Comparison of ENCODE assay signal across 22 cellular contexts in the genomic region with DNA sequence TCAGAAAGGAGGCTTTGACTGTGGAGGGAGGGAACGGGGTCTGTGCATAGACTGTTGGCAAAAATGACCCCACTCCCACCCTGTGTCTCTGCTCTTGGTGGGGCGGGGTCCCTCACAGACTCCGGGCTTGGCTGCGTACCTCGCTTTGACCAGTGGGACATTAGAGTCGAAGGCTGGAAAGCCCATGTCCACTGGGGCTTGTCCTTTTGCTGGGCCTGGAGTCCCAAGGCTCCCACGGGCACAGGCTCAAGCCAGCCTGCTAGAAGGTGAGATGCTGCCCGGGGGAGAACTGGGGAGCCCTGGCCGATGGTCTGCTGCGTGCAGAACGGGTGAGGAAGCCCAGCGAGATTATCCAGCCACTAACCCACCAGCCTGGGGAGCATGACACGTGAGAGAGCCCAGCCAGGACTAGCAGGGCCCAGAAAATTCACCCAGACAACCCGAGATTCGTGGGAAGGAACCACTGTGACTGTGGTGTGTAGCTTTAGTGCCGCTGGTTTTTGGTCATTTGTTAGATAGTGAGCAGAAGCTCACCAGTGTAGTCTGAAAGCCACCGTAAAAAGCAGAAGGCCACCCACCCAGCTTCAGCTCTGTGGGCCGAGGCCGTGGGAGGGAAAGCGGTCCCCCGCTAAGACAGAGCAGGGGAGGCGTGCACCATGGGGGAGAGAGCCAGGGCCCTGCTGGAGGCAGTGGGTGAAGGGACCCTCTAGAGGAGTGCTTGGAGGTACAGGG.
DNase-seq lines count a peak whose midpoint lies in the region; ATAC-seq, FAIRE-seq and TF ChIP-seq lines count a peak whose summit lies in the region.
"Had no signal": no experiment of that assay in that cellular context is flagged by ENCODE, and none has a peak within 500 bp of the region (broad histone marks: within the 10 kb centered on the region; RNA-seq: fewer than 3 reads in every experiment).

No MANE protein-coding gene starts in this region.

- no peak overlapping the region for H3K4me3 Mint-ChIP-seq in neural crest cell
- H3K4me3 Mint-ChIP-seq: CD4-positive, CD25-positive, alpha-beta regulatory T cell; CD8-positive, alpha-beta T cell; H9; HFFc6 had no signal

- H3K79me2 ChIP-seq in osteoblast (ENCODE audit: insufficient read depth, low read length): no peaks in the 10 kb centered on the region

- H3K9me3 Mint-ChIP-seq in neural crest cell: no peaks in the 10 kb centered on the region
- H3K9me3 Mint-ChIP-seq: CD8-positive, alpha-beta T cell; H9 had no signal

- TF ChIP-seq CTCF in HEK293 (tag by site-specific recombination; IDR thresholded peaks at IDR 0.05): no peak
- no peak for TF ChIP-seq CTCF in bronchial epithelial cell (IDR thresholded peaks at IDR 0.05; ENCODE audit: insufficient read depth, low read length, severe bottlenecking)
- TF ChIP-seq CTCF in neural crest cell (conservative IDR thresholded peaks at IDR 0.05): no peak
- no peak for TF ChIP-seq CTCF in osteoblast (IDR thresholded peaks at IDR 0.05; ENCODE audit: extremely low read depth, low read depth, low read length)

- H3K27ac ChIP-seq in HEK293 (ENCODE audit: extremely low read depth, low read depth, low read length): no peak overlapping the region
- H3K27ac ChIP-seq in osteoblast (ENCODE audit: low read depth, low read length): no peak overlapping the region
- H3K27ac ChIP-seq: BLaER1, C4-2B, GM23248 had no signal

- H4K20me1 ChIP-seq in osteoblast (ENCODE audit: insufficient read depth, low read length): no peaks in the 10 kb centered on the region
- H4K20me1 ChIP-seq: BLaER1 had no signal

- POLR2A ChIA-PET in HEK293 (lab: Yijun Ruan, JAX): no interaction called here

- no peak for ATAC-seq in HG03025 (IDR thresholded peaks at IDR 0.05; ENCODE audit: low FRiP score, unreplicated experiment)
- ATAC-seq: CD8-positive, alpha-beta T cell; HCT116 had no signal

- no peaks in the 10 kb centered on the region for H3K36me3 ChIP-seq in HEK293 (ENCODE audit: control insufficient read depth in 2 of 2, insufficient read depth in 1 of 2, low read length in 2 of 2)
- H3K36me3 ChIP-seq in bronchial epithelial cell (ENCODE audit: control insufficient read depth, insufficient read depth, low read length): no peaks in the 10 kb centered on the region
- no peaks in the 10 kb centered on the region for H3K36me3 ChIP-seq in osteoblast (ENCODE audit: insufficient read depth, low read length)
- H3K36me3 ChIP-seq: BLaER1 had no signal

- H3K27me3 ChIP-seq in bronchial epithelial cell (ENCODE audit: control insufficient read depth, insufficient read depth, low read length): no peaks in the 10 kb centered on the region
- H3K27me3 ChIP-seq in osteoblast (ENCODE audit: insufficient read depth, low read length): no peaks in the 10 kb centered on the region
- H3K27me3 ChIP-seq: BLaER1 had no signal

- no peaks in the 10 kb centered on the region for H3K27me3 Mint-ChIP-seq in neural crest cell (ENCODE audit: low read depth)

- H3K4me2 ChIP-seq in osteoblast (ENCODE audit: insufficient read depth, low read length): no peak overlapping the region
- H3K4me2 ChIP-seq: BLaER1 had no signal

- no peak overlapping the region for H3K4me3 ChIP-seq in HEK293 (ENCODE audit: low read depth, low read length)
- no peak overlapping the region for H3K4me3 ChIP-seq in bronchial epithelial cell (ENCODE audit: low read depth, low read length)
- H3K4me3 ChIP-seq in osteoblast (ENCODE audit: insufficient read depth, low read length): no peak overlapping the region
- H3K4me3 ChIP-seq: BLaER1, GM23248 had no signal

- no peak overlapping the region for H2AFZ ChIP-seq in osteoblast (ENCODE audit: low read length)
- H2AFZ ChIP-seq: GM23248 had no signal

- peak overlapping the region; percentile 81 for H3K27ac Mint-ChIP-seq in neural crest cell (ENCODE audit: unreplicated experiment)
- H3K27ac Mint-ChIP-seq: CD4-positive, CD25-positive, alpha-beta regulatory T cell; CD8-positive, alpha-beta T cell; H9; HFFc6 had no signal

- H3K4me1 ChIP-seq in HEK293 (ENCODE audit: control insufficient read depth, insufficient read depth, low read length): no peaks in the 10 kb centered on the region
- H3K4me1 ChIP-seq in osteoblast (ENCODE audit: insufficient read depth, low read length): no peaks in the 10 kb centered on the region
- H3K4me1 ChIP-seq: Caco-2 had no signal

- CTCF ChIA-PET in HEK293 (lab: Yijun Ruan, JAX): no interaction called here

- DNase-seq in bronchial epithelial cell (ENCODE audit: low read depth) (no peak), neural crest cell (ENCODE audit: low read depth, low spot score) (no peak), osteoblast (ENCODE audit: insufficient read length, low spot score, missing footprints) (peak; percentile 27), GM12892 (ENCODE audit: insufficient read length) (no peak), LoVo (ENCODE audit: low spot score) (no peak)
- no peak for DNase-seq in activated T-cell treated with anti-CD3 and anti-CD28 coated beads, Interleukin-2, amount 50 U/mL, for 1 hour
- DNase-seq: Caco-2; CD4-positive, CD25-positive, alpha-beta regulatory T cell; CD8-positive, alpha-beta T cell; DMS153; DND-41; GM23248; H9; HFFc6 had no signal

- no peaks in the 10 kb centered on the region for H3K36me3 Mint-ChIP-seq in neural crest cell (ENCODE audit: low read depth)
- H3K36me3 Mint-ChIP-seq: CD4-positive, CD25-positive, alpha-beta regulatory T cell; CD8-positive, alpha-beta T cell had no signal

- peaks cover 14% of the 10 kb centered on the region for H3K4me1 Mint-ChIP-seq in neural crest cell
- H3K4me1 Mint-ChIP-seq: CD4-positive, CD25-positive, alpha-beta regulatory T cell had no signal

- TF ChIP-seq POLR2A in GM12892 (IDR thresholded peaks at IDR 0.05; ENCODE audit: low read depth, low read length): no peak

- no peaks in the 10 kb centered on the region for H3K9me3 ChIP-seq in HEK293 (ENCODE audit: control insufficient read depth, insufficient read depth, low read depth, low read length)
- no peaks in the 10 kb centered on the region for H3K9me3 ChIP-seq in osteoblast (ENCODE audit: low read depth, low read length)
- H3K9me3 ChIP-seq: BLaER1, Caco-2 had no signal

- FAIRE-seq in bronchial epithelial cell (lab: Jason Lieb, UNC) (peak; percentile 64), GM12892 (lab: Jason Lieb, UNC) (no peak)
- FAIRE-seq: G401.6, GM19239, H1 had no signal

TF ChIP-seq in HEK293, 187 proteins besides CTCF, POLR2A, EP300 and RAD21:
- TF ChIP-seq GLIS1 (tag by site-specific recombination; IDR thresholded peaks at IDR 0.05) (peak; percentile 82), OVOL3 (tag by site-specific recombination; IDR thresholded peaks at IDR 0.05) (no peak)
